Comparison of ENCODE assay signal across 8 cellular contexts in genomic region chr13:110713642-110713952, GRCh38. TPM values are rescaled to one million over a fixed set of nuclear protein-coding genes. Genes with fewer than 3 reads are reported as not detected.
A peak's percentile ranks its signal among the peaks of the same experiment; 100 is the strongest.
DNase-seq lines count a peak whose midpoint lies in the region; FAIRE-seq and TF ChIP-seq lines count a peak whose summit lies in the region.

Gene ING1, plus strand, starts transcription at chr13:110713700. Its CDS starts 450 bp downstream, at chr13:110714150.

- 0 to 3% (median 0%) methylated on average over 6 to 45 of the region's 45 CpGs for WGBS in ovary, 3 donors

- H3K27ac ChIP-seq in OCI-LY7 (ENCODE audit: low read depth, low read length, poor library complexity, severe bottlenecking): peak within 1 kb of the TSS; percentile 99
- peak within 1 kb of the TSS; percentile 97 to 99 for H3K27ac ChIP-seq in ovary

- TF ChIP-seq EP300 in ovary (IDR thresholded peaks at IDR 0.05): no peak

- intact Hi-C loops in OCI-LY7 (cut with micrococcal nuclease; ENCODE audit: unreplicated experiment) (loop anchor here (5.0 to 10.0 kb wide), 4 partner anchors 99 to 1549 kb away; partner anchors contain the start of gene NAXD), ovary (cut with DNase I) (loop anchor here in 2 of 4 donors (2.0 to 10.0 kb wide), 4 partner anchors 96 to 201 kb away; partner anchors contain the start of genes ANKRD10 (in 1 of the 2) and NAXD (in 1 of the 2))

- H3K4me3 ChIP-seq in OCI-LY7 (ENCODE audit: low read depth, low read length, poor library complexity, severe bottlenecking) (peak within 1 kb of the TSS; percentile 97), epithelial cell of proximal tubule (ENCODE audit: low read depth, low read length) (peak within 1 kb of the TSS; percentile 85), ovary (peak within 1 kb of the TSS; percentile 93)

- no peak for TF ChIP-seq CTCF in OCI-LY7 (conservative IDR thresholded peaks at IDR 0.05; ENCODE audit: low read length)
- TF ChIP-seq CTCF in epithelial cell of proximal tubule (conservative IDR thresholded peaks at IDR 0.05; ENCODE audit: low read depth, low read length): no peak
- TF ChIP-seq CTCF in ovary (IDR thresholded peaks at IDR 0.05): no peak

- H3K79me2 ChIP-seq in OCI-LY7 (ENCODE audit: insufficient read depth, low read depth, low read length): peaks cover 35% of the 10 kb centered on the region

- TF ChIP-seq POLR2A in ovary (IDR thresholded peaks at IDR 0.05) (no peak), GM12891 (IDR thresholded peaks at IDR 0.05; ENCODE audit: low read depth, low read length) (no peak)

- H3K9me3 ChIP-seq in OCI-LY7 (ENCODE audit: low read length) (no peaks in the 10 kb centered on the region), ovary (no peaks in the 10 kb centered on the region)

- H2AFZ ChIP-seq in OCI-LY7 (ENCODE audit: low read length): peak within 1 kb of the TSS; percentile 60; the same call in 1 of the 2 replicates

- FAIRE-seq in GM12891 (lab: Jason Lieb, UNC): no peak

- peak within 1 kb of the TSS; percentile 99 for H3K4me2 ChIP-seq in OCI-LY7 (ENCODE audit: low read length)

- peaks cover 17% of the 10 kb centered on the region for H4K20me1 ChIP-seq in OCI-LY7 (ENCODE audit: insufficient read depth, low read length)

- H3K9me2 ChIP-seq in OCI-LY7 (ENCODE audit: insufficient read depth, low read length): no peaks in the 10 kb centered on the region

- H3K4me1 ChIP-seq in OCI-LY7 (ENCODE audit: insufficient read depth, low read length, poor library complexity, severe bottlenecking) (peaks cover 21% of the 10 kb centered on the region), ovary (ENCODE audit: insufficient read depth) (peaks cover 3% of the 10 kb centered on the region)

- POLR2A ChIA-PET in OCI-LY7 (lab: Charles Lee): no interaction called here

- CTCF ChIA-PET in OCI-LY7 (lab: Charles Lee; ENCODE audit: unreplicated experiment): no interaction called here

- H3K36me3 ChIP-seq in OCI-LY7 (ENCODE audit: insufficient read depth, low read length) (no peaks in the 10 kb centered on the region), ovary (no peaks in the 10 kb centered on the region)

- DNase-seq in D341Med (ENCODE audit: low spot score) (peak; percentile 41), OCI-LY7 (ENCODE audit: low spot score) (no peak), epithelial cell of proximal tubule (ENCODE audit: low read depth) (no peak), ovary (no peak), GM12891 (ENCODE audit: insufficient read length, low spot score) (no peak), NCI-H82 (lab: John Stamatoyannopoulos, UW) (no peak), NCI-H2107 treated with DMSO at 0.1 percent for 48 hours (lab: John Stamatoyannopoulos, UW; ENCODE audit: unreplicated experiment) (no peak), EL (no peak)

- no TSS peak for BruUV-seq in OCI-LY7 (replicated peaks; lab: Mats Ljungman, UMichigan)

- H3K27me3 ChIP-seq in ovary: no peaks in the 10 kb centered on the region

TF ChIP-seq in GM12891, 5 proteins besides CTCF, POLR2A, EP300 and RAD21:
- TF ChIP-seq POLR2AphosphoS5 (IDR thresholded peaks at IDR 0.05; ENCODE audit: low read depth, low read length) (no peak), TAF1 (IDR thresholded peaks at IDR 0.05; ENCODE audit: low read depth, low read length) (no peak), SPI1 (IDR thresholded peaks at IDR 0.05; ENCODE audit: low read depth, low read length) (no peak), POU2F2 (IDR thresholded peaks at IDR 0.05; ENCODE audit: low read depth, low read length) (no peak), PAX5 (IDR thresholded peaks at IDR 0.05; ENCODE audit: insufficient read depth, low read length, severe bottlenecking) (no peak)

RNA-seq across cellular contexts. Expression of gene ING1, which starts in this region (rescaled TPM):
- total RNA-seq in OCI-LY7 (2014; rRNA removed; shearing (Covaris generic)): 9.6 and 11.8 TPM in 2 replicates
- 11.8 and 14.7 TPM in 2 replicates for total RNA-seq in OCI-LY7 (2022)
- total RNA-seq in epithelial cell of proximal tubule: 14.1 and 18.7 TPM in 2 replicates
- 10 to 100 TPM; 15.2 to 34.5 (median 19.1) TPM for total RNA-seq in ovary
- polyA plus RNA-seq in ovary: 10 to 100 TPM; 11.2 to 30.3 TPM
- polyA plus RNA-seq in GM12891 (2012; ENCODE audit: low read depth, missing spikeins): 19.1 TPM
